ENCODE assay signal across 8 cellular contexts in genomic region chr6:37029249-37029959, GRCh38. TPM values are rescaled to one million over a fixed set of nuclear protein-coding genes. Genes with fewer than 3 reads are reported as not detected.
DNase-seq lines count a peak whose midpoint lies in the region; ATAC-seq, FAIRE-seq and TF ChIP-seq lines count a peak whose summit lies in the region.

No MANE protein-coding gene starts in this region.

- intact Hi-C loops in adrenal gland (cut with DNase I): loop anchor here (10.0 kb wide), 2 partner anchors 145 to 175 kb away; partner anchors contain the start of gene PIM1 (in 2 of the 2)
- intact Hi-C loops in heart right ventricle (cut with DNase I): loop anchor here in 6 of 10 donors (1.0 to 10.0 kb wide), 7 partner anchors 142 to 185 kb away; partner anchors contain the start of gene PIM1 (in 2 of the 6)

- H3K4me3 ChIP-seq in adrenal gland (no peak overlapping the region), heart right ventricle (no peak overlapping the region)

- peak; percentile 50 to 90 (median 80) for TF ChIP-seq CTCF in adrenal gland (IDR thresholded peaks at IDR 0.05)
- TF ChIP-seq CTCF in heart right ventricle (IDR thresholded peaks at IDR 0.05): peak; percentile 70 to 93 (median 83)

- H3K27me3 ChIP-seq in adrenal gland (no peaks in the 10 kb centered on the region), heart right ventricle (no peaks in the 10 kb centered on the region)

- in situ Hi-C loops in Caki2 (cut with HindIII; ENCODE audit: low pct_unique_long_range_greater_than_20kb, low sequenced_read_pairs): no loop called here

- H3K27ac ChIP-seq in adrenal gland: no peak overlapping the region
- peak overlapping the region in 2 of 10 donors; percentile 26 to 85 for H3K27ac ChIP-seq in heart right ventricle

- H3K4me1 ChIP-seq in adrenal gland (replicated peaks in 1 of 2): no peaks in the 10 kb centered on the region
- H3K4me1 ChIP-seq in heart right ventricle: peaks cover 0 to 22% (median 0%) of the 10 kb centered on the region in 9 donors

- 65 to 71% (median 67%) methylated on average over 4 of the region's 4 CpGs for WGBS in adrenal gland, 4 donors
- 64 to 67% methylated on average over 4 of the region's 4 CpGs for WGBS in heart right ventricle, 2 donors

- DNase-seq in Caki2 (ENCODE audit: low read depth) (peak; percentile 84), RCC 7860 (ENCODE audit: low spot score) (peak; percentile 75), adrenal gland (peak; percentile 67 to 90 (median 85)), heart right ventricle (peak; percentile 62 to 64), pulmonary artery endothelial cell (ENCODE audit: low read depth, low spot score) (peak; percentile 44), ureter (ENCODE audit: low spot score) (no peak)

- ATAC-seq in HG02885 (IDR thresholded peaks at IDR 0.05; ENCODE audit: poor library complexity, unreplicated experiment): peak; percentile 44
- ATAC-seq in heart right ventricle: peak; percentile 85 to 96 (median 92)
- no peak for ATAC-seq in HG03432 (IDR thresholded peaks at IDR 0.05; ENCODE audit: unreplicated experiment)

- no peak for FAIRE-seq in RCC 7860 (lab: Jason Lieb, UNC)

- TF ChIP-seq POLR2A in adrenal gland (IDR thresholded peaks at IDR 0.05): no peak

- no peaks in the 10 kb centered on the region for H3K36me3 ChIP-seq in adrenal gland (replicated peaks in 1 of 2)
- H3K36me3 ChIP-seq in heart right ventricle: peaks cover 0 to 50% (median 0%) of the 10 kb centered on the region in 9 donors

- H3K9me3 ChIP-seq in adrenal gland (replicated peaks in 1 of 3) (no peaks in the 10 kb centered on the region), heart right ventricle (peaks cover 0 to 9% (median 4%) of the 10 kb centered on the region in 11 donors)

RNA-seq across cellular contexts. Expression of gene FGD2, which starts 23.9 kb away (rescaled TPM):
- not detected in 2 replicates for total RNA-seq in Caki2 (2014; rRNA removed; shearing (Covaris generic); ENCODE audit: low replicate concordance)
- total RNA-seq in adrenal gland (100 to 1,000 TPM in 1 of 8 donors, 10 to 100 TPM in 7; 18.3 to 117 (median 35.7) TPM), heart right ventricle (10 to 100 TPM in 1 of 10 donors, 1 to 10 TPM in 9; 1.0 to 22.1 (median 2.0) TPM), pulmonary artery endothelial cell (not detected in 2 replicates), ureter (32.0 TPM)
- polyA plus RNA-seq in adrenal gland (10 to 100 TPM in 1 of 3 donors, 1 to 10 TPM in 2; 3.7 to 28.7 (median 6.9) TPM), heart right ventricle (1 to 10 TPM; 2.8 to 6.7 TPM)

RNA-seq across cellular contexts. Expression of gene MTCH1, which starts 43.4 kb away (rescaled TPM):
- total RNA-seq in Caki2 (2014; rRNA removed; shearing (Covaris generic); ENCODE audit: low replicate concordance): 216 and 218 TPM in 2 replicates
- total RNA-seq in adrenal gland: 100 to 1,000 TPM; 260 to 523 (median 363) TPM
- 100 to 1,000 TPM; 116 to 481 (median 200) TPM for polyA plus RNA-seq in adrenal gland
- 100 to 1,000 TPM; 127 to 296 (median 156) TPM for total RNA-seq in heart right ventricle
- 100 to 1,000 TPM in 1 of 2 donors, 10 to 100 TPM in 1; 82.6 to 341 TPM for polyA plus RNA-seq in heart right ventricle
- total RNA-seq in pulmonary artery endothelial cell: 305 and 329 TPM in 2 replicates
- total RNA-seq in ureter: 170 TPM
